In the genomic region with DNA sequence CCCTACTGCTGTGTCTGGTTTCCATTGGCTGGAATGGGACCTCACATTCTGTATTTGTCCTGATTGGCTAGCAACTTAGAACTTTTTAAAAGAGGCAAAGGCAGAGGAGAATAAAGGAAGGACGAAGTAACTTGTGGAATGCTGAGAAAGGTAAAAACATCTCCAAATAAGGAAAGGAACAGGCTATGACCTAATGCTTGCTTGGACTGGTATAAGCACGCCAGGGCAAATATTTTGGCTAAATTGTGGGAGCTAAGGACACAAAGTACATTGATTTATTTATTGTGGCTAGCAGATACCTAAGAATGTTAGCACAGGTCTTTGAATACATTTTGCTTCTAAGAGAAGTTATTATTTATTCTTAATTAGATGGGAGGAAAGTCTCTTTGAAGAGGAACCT, we compare ENCODE assay signal across 10 cellular contexts. TPM values are rescaled to one million over a fixed set of nuclear protein-coding genes. Genes with fewer than 3 reads are reported as not detected.
"Had no signal": no experiment of that assay in that cellular context is flagged by ENCODE, and none has a peak within 500 bp of the region (broad histone marks: within the 10 kb centered on the region; RNA-seq: fewer than 3 reads in every experiment).

No MANE protein-coding gene starts in this region.

RNA-seq across cellular contexts. Expression of a gene that starts 56.7 kb away (rescaled TPM):
- total RNA-seq: activated naive CD4-positive, alpha-beta T cell treated with anti-CD3 and anti-CD28 coated beads for 36 hours; activated naive CD4-positive, alpha-beta T cell treated with anti-CD3 and anti-CD28 coated beads, Interleukin-2, amount 50 U/mL, for 72 hours; activated naive CD8-positive, alpha-beta T cell treated with anti-CD3 and anti-CD28 coated beads for 36 hours; activated naive CD8-positive, alpha-beta T cell treated with anti-CD3 and anti-CD28 coated beads, Interleukin-2, amount 10 ng/mL, durations not matched to agents 7 days and 5 days; activated T-cell treated with anti-CD3 and anti-CD28 coated beads, Interleukin-2, amount 50 U/mL, for 4 hours; activated T-cell treated with anti-CD3 and anti-CD28 coated beads, Interleukin-2, amount 50 U/mL, for 72 hours; activated T-helper 1 cell treated with anti-CD3 and anti-CD28 coated beads, Interleukin-12 subunit alpha, Interleukin-12 subunit beta, Interleukin-2, Interleukin-4 antibody, amounts not matched to agents 30 ng/mL and 10 ng/mL and 1 ng/mL, durations not matched to agents 14 hours and 24 hours and 36 hours; activated T-helper 17 cell treated with anti-CD3 and anti-CD28 coated beads, Interleukin-2, amount 50 U/mL, for 72 hours; activated T-helper 2 cell treated with anti-CD3 and anti-CD28 coated beads, Interferon-gamma antibody, Interleukin-2, Interleukin-4, amounts not matched to agents 10 μg/mL and 5 μg/mL and 100 μg/mL, durations not matched to agents 14 hours and 24 hours and 36 hours; bronchial epithelial cell had no signal
